8 cellular contexts compared by ENCODE assay signal in the genomic region with DNA sequence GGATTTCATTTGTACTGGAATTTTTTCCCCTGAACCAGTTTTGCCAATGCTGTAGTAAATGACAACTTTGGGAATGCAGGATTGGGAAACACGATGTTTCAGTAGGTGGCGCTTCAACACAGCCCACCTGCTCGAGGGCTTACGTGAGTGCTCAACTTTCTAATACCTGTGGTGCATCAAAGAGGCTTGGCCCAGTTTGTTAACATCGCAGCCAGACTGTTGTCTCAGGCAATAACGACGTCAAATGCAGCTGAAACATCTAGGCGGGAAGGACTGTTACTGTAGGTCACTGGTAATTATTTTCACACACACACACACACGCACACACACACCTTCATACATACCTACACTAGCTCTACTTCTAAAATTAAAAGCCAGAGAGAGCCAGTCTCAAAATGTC.
DNase-seq lines count a peak whose midpoint lies in the region; ATAC-seq and TF ChIP-seq lines count a peak whose summit lies in the region.

No MANE protein-coding gene starts in this region.

- H3K27ac Mint-ChIP-seq in Calu3 (ENCODE audit: unreplicated experiment) (no peak overlapping the region), type B pancreatic cell (peak overlapping the region; percentile 72), T-cell (no peak overlapping the region)

- BruUV-seq in Calu3 (replicated peaks; lab: Mats Ljungman, UMichigan) = no TSS peak

- H3K27ac ChIP-seq in KMS-11 (no peak overlapping the region), heart right ventricle (no peak overlapping the region)

- CTCF ChIA-PET in Calu3 (lab: Charles Lee) (interaction anchor here (1.7 to 1.8 kb wide), 2 partner anchors 1164 to 1179 kb away, joined by 5 to 8 read pairs; a partner anchor contains a TSS), T-cell (lab: Charles Lee) (no interaction called here)

- no peaks in the 10 kb centered on the region for H3K27me3 ChIP-seq in KMS-11 (ENCODE audit: insufficient read depth, low read depth)
- no peaks in the 10 kb centered on the region for H3K27me3 ChIP-seq in heart right ventricle

- no peaks in the 10 kb centered on the region for H4K20me1 ChIP-seq in KMS-11 (ENCODE audit: insufficient read depth)

- H3K79me2 ChIP-seq in KMS-11 (ENCODE audit: insufficient read depth, low read depth) = no peaks in the 10 kb centered on the region

- 10 to 11% methylated on average over 9 of the region's 9 CpGs for WGBS in heart right ventricle, 2 donors

- intact Hi-C loops in Calu3 (cut with micrococcal nuclease; ENCODE audit: unreplicated experiment) = loop anchor here (2.0 kb wide), 6 partner anchors 154 to 1178 kb away; no protein-coding TSS in a partner anchor
- intact Hi-C loops in heart right ventricle (cut with DNase I) = loop anchor here (2.0 to 10.0 kb wide), 7 partner anchors 156 to 1184 kb away; no protein-coding TSS in a partner anchor

- H3K9me3 Mint-ChIP-seq in Calu3 (ENCODE audit: low read depth, unreplicated experiment) (no peaks in the 10 kb centered on the region), type B pancreatic cell (peaks cover 3% of the 10 kb centered on the region), T-cell (no peaks in the 10 kb centered on the region)

- no peaks in the 10 kb centered on the region for H3K27me3 Mint-ChIP-seq in Calu3 (ENCODE audit: unreplicated experiment)
- no peaks in the 10 kb centered on the region for H3K27me3 Mint-ChIP-seq in type B pancreatic cell
- H3K27me3 Mint-ChIP-seq in T-cell = no peaks in the 10 kb centered on the region

- ATAC-seq in heart right ventricle (peak in 1 of 8 donors; percentile 35), T-cell (replicated peaks in 1 of 4) (no peak), HG03097 (IDR thresholded peaks at IDR 0.05; ENCODE audit: low FRiP score, unreplicated experiment) (no peak)

- H3K4me3 Mint-ChIP-seq in Calu3 (ENCODE audit: low read depth, unreplicated experiment) (no peak overlapping the region), type B pancreatic cell (peak overlapping the region; percentile 1), T-cell (no peak overlapping the region)

- H3K9ac ChIP-seq in KMS-11 = no peak overlapping the region

- no peaks in the 10 kb centered on the region for H3K9me3 ChIP-seq in heart right ventricle

- no peaks in the 10 kb centered on the region for H3K36me3 Mint-ChIP-seq in Calu3 (ENCODE audit: insufficient read depth, unreplicated experiment)
- H3K36me3 Mint-ChIP-seq in type B pancreatic cell = no peaks in the 10 kb centered on the region
- no peaks in the 10 kb centered on the region for H3K36me3 Mint-ChIP-seq in T-cell

- no peak overlapping the region for H2AFZ ChIP-seq in KMS-11 (ENCODE audit: low read depth)

- H3K4me1 ChIP-seq in KMS-11 (ENCODE audit: low read depth, poor library complexity, severe bottlenecking) (no peaks in the 10 kb centered on the region), heart right ventricle (no peaks in the 10 kb centered on the region)

- TF ChIP-seq CTCF in Calu3 (IDR thresholded peaks at IDR 0.05; ENCODE audit: unreplicated experiment) (peak; percentile 30), KMS-11 (conservative IDR thresholded peaks at IDR 0.05; ENCODE audit: low read depth, low read length) (0 out of 2 replicates have a peak, but pooled peaks have one; percentile 19), heart right ventricle (IDR thresholded peaks at IDR 0.05) (peak in 8 of 9 donors; percentile 19 to 54 (median 50)), type B pancreatic cell (conservative IDR thresholded peaks at IDR 0.05) (peak; percentile 69)

- DNase-seq in Calu3 (peak; percentile 55), SK-MEL-5 (ENCODE audit: low read depth, low spot score) (peak; percentile 94), heart right ventricle (peak in 1 of 2 donors; percentile 11), type B pancreatic cell (ENCODE audit: extremely low spot score, unreplicated experiment) (no peak), T-cell (no peak)
- DNase-seq in stimulated activated CD4-positive, alpha-beta T cell treated with anti-CD3 and anti-CD28 coated beads, Interleukin-1b, Interleukin-23, amount 100 ng/mL, for 48 hours = no peak

- H3K4me3 ChIP-seq in KMS-11 (IDR thresholded peaks at IDR 0.05; ENCODE audit: insufficient read depth, low read depth, low read length) = no peak overlapping the region
- no peak overlapping the region for H3K4me3 ChIP-seq in heart right ventricle

- POLR2A ChIA-PET in T-cell (lab: Charles Lee) = no interaction called here

- in situ Hi-C loops in SK-MEL-5 (cut with HindIII; ENCODE audit: low pct_unique_long_range_greater_than_20kb, low sequenced_read_pairs) = loop anchor here (25.0 kb wide), 2 partner anchors 236 to 264 kb away; no protein-coding TSS in a partner anchor

- H3K4me1 Mint-ChIP-seq in Calu3 (ENCODE audit: low read depth, unreplicated experiment) = peaks cover 14% of the 10 kb centered on the region
- peaks cover 9% of the 10 kb centered on the region for H3K4me1 Mint-ChIP-seq in type B pancreatic cell (ENCODE audit: unreplicated experiment)
- no peaks in the 10 kb centered on the region for H3K4me1 Mint-ChIP-seq in T-cell

- H3K4me2 ChIP-seq in KMS-11 = no peak overlapping the region

- H3K36me3 ChIP-seq in KMS-11 (ENCODE audit: insufficient read depth) (no peaks in the 10 kb centered on the region), heart right ventricle (no peaks in the 10 kb centered on the region)

Comparison
In these comparisons a context has a peak if more than half of its experiments do, and no peak if none do; other contexts are left out.
1. DNase-seq: peak in Calu3 (single experiment) and SK-MEL-5 (single experiment); none in type B pancreatic cell (single experiment), stimulated activated CD4-positive, alpha-beta T cell treated with anti-CD3 and anti-CD28 coated beads, Interleukin-1b, Interleukin-23, amount 100 ng/mL, for 48 hours (single experiment) and T-cell (0 of 34).
2. CTCF ChIP-seq: peak in every context shown above with its lines; median percentile 69 in type B pancreatic cell; 50 in heart right ventricle; 30 in Calu3; 19 in KMS-11.